ENCODE assay signal across 6 cellular contexts in the genomic region with DNA sequence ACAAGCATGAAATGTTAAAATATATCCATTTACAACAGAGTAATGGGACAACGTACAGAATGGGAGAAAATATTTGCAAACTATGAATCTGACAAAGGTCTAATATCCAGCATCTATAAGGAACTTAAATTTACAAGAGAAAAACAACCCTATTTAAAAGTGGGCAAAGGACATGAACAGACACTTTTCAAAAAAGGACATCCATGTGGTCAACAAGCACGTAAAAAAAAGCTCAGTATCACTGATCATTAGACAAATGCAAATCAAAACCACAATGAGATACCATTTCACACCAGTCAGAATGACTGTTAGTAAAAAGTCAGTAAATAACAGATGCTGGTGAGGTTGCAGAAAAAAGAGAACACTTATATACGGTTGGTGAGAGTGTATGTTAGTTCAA. TPM values are rescaled to one million over a fixed set of nuclear protein-coding genes. Genes with fewer than 3 reads are reported as not detected.
"Had no signal": no experiment of that assay in that cellular context is flagged by ENCODE, and none has a peak within 500 bp of the region (broad histone marks: within the 10 kb centered on the region; RNA-seq: fewer than 3 reads in every experiment).

No MANE protein-coding gene starts in this region.

RNA-seq across cellular contexts. Expression of a gene that starts 16.3 kb away (rescaled TPM):
- total RNA-seq: naive thymus-derived CD8-positive, alpha-beta T cell; natural killer cell; natural killer cell treated with Interleukin-12 subunit alpha and Interleukin-12 subunit beta and Interleukin-15 and Interleukin-18, amount 100 ng/mL, for 72 hours; psoas muscle; pulmonary artery endothelial cell had no signal
- polyA plus RNA-seq: naive thymus-derived CD8-positive, alpha-beta T cell; smooth muscle cell had no signal
